In the genomic region with DNA sequence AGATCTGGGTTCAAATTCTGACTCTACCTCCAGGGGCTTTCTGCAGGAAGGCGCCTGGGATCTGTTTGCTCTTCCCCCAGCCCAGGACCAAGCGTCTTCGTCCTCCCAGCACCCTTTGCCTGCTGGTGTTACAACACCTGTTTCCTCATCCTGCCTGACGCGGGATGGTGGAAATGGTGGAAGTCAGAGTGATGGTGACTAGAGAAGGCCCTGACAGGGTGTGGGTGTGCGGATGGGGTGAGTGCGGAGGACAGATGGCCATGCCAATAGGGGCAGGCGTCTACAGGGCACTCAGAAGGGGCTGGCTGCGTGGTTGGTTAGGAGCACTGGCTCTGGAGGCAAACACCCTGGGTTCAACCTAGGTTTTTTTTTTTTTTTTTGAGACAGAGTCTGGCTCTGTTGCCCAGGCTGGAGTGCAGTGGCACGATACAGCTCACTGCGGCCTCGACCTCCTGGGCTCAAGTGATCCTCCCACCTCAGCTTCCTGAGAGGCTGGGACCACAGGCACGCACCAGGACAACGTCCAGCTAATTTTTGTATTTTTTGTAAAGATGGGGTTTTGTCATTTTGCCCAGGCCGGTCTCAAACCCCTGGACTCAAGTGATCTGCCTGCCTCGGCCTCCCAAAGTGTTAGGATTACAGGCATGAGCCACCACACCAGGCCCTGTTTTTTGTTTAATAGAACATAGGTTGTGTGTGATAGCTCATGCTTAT, we compare ENCODE assay signal across 8 cellular contexts. TPM values are rescaled to one million over a fixed set of nuclear protein-coding genes. Genes with fewer than 3 reads are reported as not detected.
DNase-seq lines count a peak whose midpoint lies in the region; ATAC-seq and TF ChIP-seq lines count a peak whose summit lies in the region.

No MANE protein-coding gene starts in this region.

- H3K27ac ChIP-seq in esophagus muscularis mucosa (replicated peaks in 1 of 4): peak overlapping the region; percentile 1 to 64 (median 56)

- H3K27me3 ChIP-seq in GM06990 (replicated peaks; ENCODE audit: control insufficient read depth, insufficient read depth, low read length) (no peaks in the 10 kb centered on the region), esophagus muscularis mucosa (peaks cover 0 to 9% (median 0%) of the 10 kb centered on the region in 4 donors)

- TF ChIP-seq CTCF in GM06990 (IDR thresholded peaks at IDR 0.05; ENCODE audit: insufficient read depth, low read length, poor library complexity, severe bottlenecking): no peak
- no peak for TF ChIP-seq CTCF in esophagus muscularis mucosa (IDR thresholded peaks at IDR 0.05)
- TF ChIP-seq CTCF in HFFc6 (IDR thresholded peaks at IDR 0.05): no peak

- 83% methylated on average over 16 of the region's 16 CpGs for WGBS in esophagus muscularis mucosa

- H3K27me3 Mint-ChIP-seq in HFFc6 (ENCODE audit: insufficient read depth): peaks cover 8% of the 10 kb centered on the region; the same call in 1 of the 2 replicates

- intact Hi-C loops in esophagus muscularis mucosa (cut with DNase I): no loop called here
- intact Hi-C loops in posterior vena cava (cut with DNase I): no loop called here

- H3K36me3 ChIP-seq in GM06990 (ENCODE audit: control insufficient read depth, insufficient read depth, low read length): peaks cover 13% of the 10 kb centered on the region
- H3K36me3 ChIP-seq in esophagus muscularis mucosa: no peaks in the 10 kb centered on the region

- H3K4me1 ChIP-seq in esophagus muscularis mucosa: peaks cover 5 to 20% (median 15%) of the 10 kb centered on the region in 4 donors

- H3K27ac Mint-ChIP-seq in HFFc6: no peak overlapping the region

- ATAC-seq in HG03139 (IDR thresholded peaks at IDR 0.05; ENCODE audit: unreplicated experiment): no peak

- no peaks in the 10 kb centered on the region for H3K36me3 Mint-ChIP-seq in HFFc6 (ENCODE audit: low read depth)

- H3K4me3 ChIP-seq in GM06990 (replicated peaks; ENCODE audit: low read depth, low read length) (peak overlapping the region; percentile 96), esophagus muscularis mucosa (peak overlapping the region; percentile 49 to 73 (median 60))

- no peak for TF ChIP-seq EP300 in esophagus muscularis mucosa (IDR thresholded peaks at IDR 0.05)

- no peaks in the 10 kb centered on the region for H3K9me3 Mint-ChIP-seq in HFFc6

- H3K9me3 ChIP-seq in esophagus muscularis mucosa: no peaks in the 10 kb centered on the region

- DNase-seq in GM06990 (ENCODE audit: extremely low read depth, insufficient read length): no peak
- DNase-seq in RPMI8226: peak; percentile 22
- no peak for DNase-seq in esophagus muscularis mucosa (ENCODE audit: extremely low spot score)
- peak; percentile 86 for DNase-seq in posterior vena cava (ENCODE audit: low spot score)
- DNase-seq in HFFc6: no peak
- DNase-seq in hepatic stellate cell (ENCODE audit: low spot score): no peak
- DNase-seq in hippocampal formation (lab: John Stamatoyannopoulos, UW): no peak

- no peak for TF ChIP-seq POLR2A in esophagus muscularis mucosa (IDR thresholded peaks at IDR 0.05; ENCODE audit: low read depth)

- peaks cover 19% of the 10 kb centered on the region for H3K4me1 Mint-ChIP-seq in HFFc6 (ENCODE audit: low read depth)

- no peak overlapping the region for H3K4me3 Mint-ChIP-seq in HFFc6

RNA-seq across cellular contexts. Expression of a gene that starts 1.5 kb away (rescaled TPM):
- total RNA-seq in esophagus muscularis mucosa (10 to 100 TPM in 3 of 4 donors, 1 to 10 TPM in 1; 9.6 to 36.4 (median 24.6) TPM), posterior vena cava (10 to 100 TPM; 21.0 to 34.7 TPM)
- 1 to 10 TPM; 1.3 to 5.6 (median 3.7) TPM for total RNA-seq in HFFc6 (2021; fragmentation: NEBNext Ultra II Directional; extraction: Animal tissue kit (Norgen Biotek cat#: 25700))

RNA-seq across cellular contexts. Expression of a gene that starts 40.5 kb away (rescaled TPM):
- total RNA-seq in esophagus muscularis mucosa (10 to 100 TPM; 21.2 to 41.5 (median 30.6) TPM), posterior vena cava (10 to 100 TPM; 20.8 to 21.1 TPM)
- 10 to 100 TPM; 20.7 to 29.1 (median 23.8) TPM for total RNA-seq in HFFc6 (2021; fragmentation: NEBNext Ultra II Directional; extraction: Animal tissue kit (Norgen Biotek cat#: 25700))

RNA-seq across cellular contexts. Expression of a gene that starts 43.2 kb away (rescaled TPM):
- 10 to 100 TPM; 33.2 to 51.6 (median 42.0) TPM for total RNA-seq in esophagus muscularis mucosa
- 10 to 100 TPM; 27.9 to 29.6 TPM for total RNA-seq in posterior vena cava
- total RNA-seq in HFFc6 (2021; fragmentation: NEBNext Ultra II Directional; extraction: Animal tissue kit (Norgen Biotek cat#: 25700)): 10 to 100 TPM; 38.1 to 45.3 (median 39.1) TPM

Comparison
In these comparisons a context has a peak if more than half of its experiments do, and no peak if none do; other contexts are left out.
1. DNase-seq: peak in RPMI8226 (single experiment) and posterior vena cava (single experiment); none in GM06990 (single experiment), esophagus muscularis mucosa (single experiment), HFFc6 (single experiment), hepatic stellate cell (single experiment) and hippocampal formation (0 of 2).